Comparison of ENCODE assay signal across 36 cellular contexts in the genomic region with DNA sequence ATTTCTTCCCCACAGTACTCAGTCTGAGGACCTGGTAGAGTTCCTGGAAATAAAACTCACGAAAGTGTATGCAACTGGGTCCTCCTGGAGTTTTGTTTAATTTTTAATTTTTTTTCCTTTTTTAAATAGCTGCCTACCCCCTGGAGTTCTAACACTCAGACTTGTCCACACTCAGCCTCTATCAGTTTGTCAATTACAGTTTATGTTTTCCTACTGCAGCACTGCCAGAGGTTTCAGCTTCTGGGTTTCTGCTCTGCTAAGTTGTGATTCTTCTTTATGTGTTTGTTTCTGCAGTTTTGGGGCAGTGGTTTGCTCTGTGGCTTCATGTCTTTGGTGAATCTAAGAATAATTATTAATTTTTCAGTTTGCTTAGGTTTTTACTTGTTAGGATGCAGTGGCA.
"Had no signal": no experiment of that assay in that cellular context is flagged by ENCODE, and none has a peak within 500 bp of the region (broad histone marks: within the 10 kb centered on the region; RNA-seq: fewer than 3 reads in every experiment).

No MANE protein-coding gene starts in this region.

- H3K27ac Mint-ChIP-seq: activated B cell treated with CpG ODN at 0.5 μM for 24 hours; activated CD4-positive, alpha-beta memory T cell treated with anti-CD3 and anti-CD28 coated beads for 36 hours; activated CD4-positive, alpha-beta T cell treated with anti-CD3 and anti-CD28 coated beads, Interleukin-2, amount 10 ng/mL, durations not matched to agents 24 days and 14 days; activated CD8-positive, alpha-beta T cell treated with anti-CD3 and anti-CD28 coated beads for 36 hours; activated naive CD4-positive, alpha-beta T cell treated with anti-CD3 and anti-CD28 coated beads for 36 hours; activated naive CD4-positive, alpha-beta T cell treated with anti-CD3 and anti-CD28 coated beads, Interleukin-2, amount 50 U/mL, for 72 hours; activated naive CD8-positive, alpha-beta T cell treated with anti-CD3 and anti-CD28 coated beads for 36 hours; activated T-cell treated with anti-CD3 and anti-CD28 coated beads, Interleukin-2, amount 50 U/mL, for 72 hours; activated T-helper 1 cell treated with anti-CD3 and anti-CD28 coated beads, Interleukin-12 subunit alpha, Interleukin-12 subunit beta, Interleukin-2, Interleukin-4 antibody, amounts not matched to agents 30 ng/mL and 10 ng/mL and 1 ng/mL, durations not matched to agents 14 hours and 24 hours and 36 hours; activated T-helper 17 cell treated with anti-CD3 and anti-CD28 coated beads, Interleukin-2, amount 50 U/mL, for 72 hours; T-helper 1 cell treated with Interleukin-12 subunit alpha and Interleukin-12 subunit beta and Interleukin-4 antibody, amounts not matched to agents 30 μg/mL and 1 μg/mL, for 36 hours; T-helper 2 cell treated with Interferon-gamma antibody and Interleukin-4, amounts not matched to agents 5 μg/mL and 100 μg/mL, for 36 hours had no signal

- H3K4me1 ChIP-seq: adrenal gland, body of pancreas, breast epithelium had no signal

- H3K36me3 ChIP-seq: adrenal gland, brain microvascular endothelial cell, breast epithelium had no signal

- H3K9me3 Mint-ChIP-seq: activated CD4-positive, alpha-beta memory T cell treated with anti-CD3 and anti-CD28 coated beads for 36 hours; activated CD4-positive, alpha-beta T cell treated with anti-CD3 and anti-CD28 coated beads, Interleukin-2, amount 10 ng/mL, durations not matched to agents 24 days and 14 days had no signal

- H3K4me3 Mint-ChIP-seq: activated B cell treated with CpG ODN at 0.5 μM for 24 hours; activated CD4-positive, alpha-beta memory T cell treated with anti-CD3 and anti-CD28 coated beads for 36 hours; activated CD4-positive, alpha-beta T cell treated with anti-CD3 and anti-CD28 coated beads, Interleukin-2, amount 10 ng/mL, durations not matched to agents 24 days and 14 days; activated CD8-positive, alpha-beta T cell treated with anti-CD3 and anti-CD28 coated beads for 36 hours; activated naive CD4-positive, alpha-beta T cell treated with anti-CD3 and anti-CD28 coated beads for 36 hours; activated naive CD8-positive, alpha-beta T cell treated with anti-CD3 and anti-CD28 coated beads for 36 hours; activated T-cell treated with anti-CD3 and anti-CD28 coated beads, Interleukin-2, amount 50 U/mL, for 4 hours; activated T-cell treated with anti-CD3 and anti-CD28 coated beads, Interleukin-2, amount 50 U/mL, for 72 hours; activated T-helper 1 cell treated with anti-CD3 and anti-CD28 coated beads, Interleukin-12 subunit alpha, Interleukin-12 subunit beta, Interleukin-2, Interleukin-4 antibody, amounts not matched to agents 30 ng/mL and 10 ng/mL and 1 ng/mL, durations not matched to agents 14 hours and 24 hours and 36 hours; activated T-helper 17 cell treated with anti-CD3 and anti-CD28 coated beads, Interleukin-2, amount 50 U/mL, for 72 hours; T-helper 1 cell treated with Interleukin-12 subunit alpha and Interleukin-12 subunit beta and Interleukin-4 antibody, amounts not matched to agents 30 μg/mL and 1 μg/mL, for 36 hours; T-helper 2 cell treated with Interferon-gamma antibody and Interleukin-4, amounts not matched to agents 5 μg/mL and 100 μg/mL, for 36 hours had no signal

- H3K9me3 ChIP-seq: body of pancreas had no signal

- FAIRE-seq: TTC549 had no signal

- H3K4me1 Mint-ChIP-seq: activated CD4-positive, alpha-beta T cell treated with anti-CD3 and anti-CD28 coated beads, Interleukin-2, amount 10 ng/mL, durations not matched to agents 24 days and 14 days; activated naive CD8-positive, alpha-beta T cell treated with anti-CD3 and anti-CD28 coated beads for 36 hours; activated T-helper 17 cell treated with anti-CD3 and anti-CD28 coated beads, Interleukin-2, amount 50 U/mL, for 72 hours had no signal

- H3K27me3 ChIP-seq: adrenal gland, body of pancreas, brain microvascular endothelial cell, breast epithelium had no signal

- DNase-seq: activated B cell treated with CpG ODN at 0.5 μM for 24 hours; activated CD4-positive, alpha-beta memory T cell treated with anti-CD3 and anti-CD28 coated beads for 36 hours; activated CD4-positive, alpha-beta T cell treated with anti-CD3 and anti-CD28 coated beads for 4 hours; activated CD4-positive, alpha-beta T cell treated with anti-CD3 and anti-CD28 coated beads, Interleukin-2, amount 10 ng/mL, durations not matched to agents 24 days and 14 days; activated CD4-positive, alpha-beta T cell treated with anti-CD3 and anti-CD28 coated beads, Interleukin-2, amount 50 U/mL, for 1 hour; activated CD4-positive, alpha-beta T cell treated with anti-CD3 and anti-CD28 coated beads, Interleukin-2, amount 50 U/mL, for 4 hours; activated CD4-positive, CD25-positive, alpha-beta regulatory T cell treated with anti-CD3 and anti-CD28 coated beads, Interleukin-2, amount 50 U/mL, for 72 hours; activated CD8-positive, alpha-beta memory T cell treated with anti-CD3 and anti-CD28 coated beads, Interleukin-2, amount 50 U/mL, for 4 hours; activated CD8-positive, alpha-beta T cell treated with anti-CD3 and anti-CD28 coated beads for 36 hours; activated effector memory CD4-positive, alpha-beta T cell treated with anti-CD3 and anti-CD28 coated beads, Interleukin-2, amount 50 U/mL, for 16 hours; activated gamma-delta T cell treated with Interleukin-2 at 50 U/mL for 16 hours; activated naive CD4-positive, alpha-beta T cell; activated naive CD4-positive, alpha-beta T cell treated with anti-CD3 and anti-CD28 coated beads for 36 hours; activated naive CD4-positive, alpha-beta T cell treated with anti-CD3 and anti-CD28 coated beads, Interleukin-2, amount 50 U/mL, for 16 hours; activated naive CD8-positive, alpha-beta T cell treated with anti-CD3 and anti-CD28 coated beads for 36 hours; activated T-cell treated with anti-CD3 and anti-CD28 coated beads for 4 hours; activated T-cell treated with anti-CD3 and anti-CD28 coated beads, Interleukin-2, amount 50 U/mL, for 1 hour; activated T-cell treated with anti-CD3 and anti-CD28 coated beads, Interleukin-2, amount 50 U/mL, for 4 hours; activated T-cell treated with anti-CD3 and anti-CD28 coated beads, Interleukin-2, amount 50 U/mL, for 72 hours; adrenal gland; amniotic stem cell; aorta; body of pancreas; brain microvascular endothelial cell; central memory CD4-positive, alpha-beta T cell; T-helper 1 cell; T-helper 2 cell; T-helper 9 cell had no signal

- H3K4me3 ChIP-seq: adrenal gland, body of pancreas, breast epithelium had no signal

- H3K27ac ChIP-seq: adrenal gland, body of pancreas, brain microvascular endothelial cell, breast epithelium, VCaP had no signal

- ATAC-seq: activated CD8-positive, alpha-beta T cell treated with anti-CD3 and anti-CD28 coated beads for 36 hours; activated naive CD4-positive, alpha-beta T cell treated with anti-CD3 and anti-CD28 coated beads, Interleukin-2, amount 50 U/mL, for 72 hours; activated T-cell treated with anti-CD3 and anti-CD28 coated beads, Interleukin-2, amount 50 U/mL, for 4 hours; activated T-cell treated with anti-CD3 and anti-CD28 coated beads, Interleukin-2, amount 50 U/mL, for 72 hours; activated T-helper 17 cell treated with anti-CD3 and anti-CD28 coated beads, Interleukin-2, amount 50 U/mL, for 72 hours; body of pancreas had no signal

- H3K36me3 Mint-ChIP-seq: activated CD4-positive, alpha-beta memory T cell treated with anti-CD3 and anti-CD28 coated beads for 36 hours; activated naive CD4-positive, alpha-beta T cell treated with anti-CD3 and anti-CD28 coated beads, Interleukin-2, amount 50 U/mL, for 72 hours; activated naive CD8-positive, alpha-beta T cell treated with anti-CD3 and anti-CD28 coated beads for 36 hours had no signal

- H3K27me3 Mint-ChIP-seq: activated B cell treated with CpG ODN at 0.5 μM for 24 hours; activated T-helper 17 cell treated with anti-CD3 and anti-CD28 coated beads, Interleukin-2, amount 50 U/mL, for 72 hours had no signal
